ENCODE assay signal across 4 cellular contexts in the genomic region with DNA sequence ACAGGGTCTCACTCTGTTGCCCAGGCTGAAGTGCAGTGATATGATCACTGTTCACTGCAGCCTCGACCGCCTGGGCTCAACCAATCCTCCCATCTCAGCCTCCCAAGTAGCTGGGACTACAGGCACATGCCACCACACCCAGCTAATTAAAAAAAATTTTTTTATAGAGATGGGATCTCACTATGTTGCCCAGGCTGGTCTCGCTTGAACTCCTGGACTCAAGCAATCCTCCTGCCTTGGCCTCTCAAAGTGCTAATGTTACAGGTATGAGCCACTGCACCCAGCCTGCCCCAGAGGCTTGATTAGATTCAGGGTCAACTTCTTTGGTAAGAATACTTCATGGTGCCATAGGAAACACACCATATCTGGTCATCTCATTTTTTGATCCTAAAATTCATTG.
TF ChIP-seq lines count a peak whose summit lies in the region.

No MANE protein-coding gene starts in this region.

TF ChIP-seq in HEK293, 187 proteins besides CTCF, POLR2A, EP300 and RAD21:
- peak; percentile 89 for TF ChIP-seq ZNF121 (tag by site-specific recombination; IDR thresholded peaks at IDR 0.05)

TF ChIP-seq in WTC11, 78 proteins besides CTCF, POLR2A, EP300 and RAD21:
- TF ChIP-seq ZNF121 (CRISPR knock-in tag; IDR thresholded peaks at IDR 0.05) (peak; percentile 57; the same call in 1 of the 2 replicates), GTF2I (CRISPR knock-in tag; conservative IDR thresholded peaks at IDR 0.05) (0 out of 2 replicates have a peak, but pooled peaks have one; percentile 24)
TF ChIP-seq in WTC11: peak in this region for 2; not testable (repeated sequence) for 76.

TF ChIP-seq in K562, 482 proteins besides CTCF, POLR2A, EP300 and RAD21:
- TF ChIP-seq ZNF121 (CRISPR knock-in tag; conservative IDR thresholded peaks at IDR 0.05), result peak; percentile 84

TF ChIP-seq in HepG2, 621 proteins besides CTCF, POLR2A, EP300 and RAD21:
- TF ChIP-seq, protein P1, sequence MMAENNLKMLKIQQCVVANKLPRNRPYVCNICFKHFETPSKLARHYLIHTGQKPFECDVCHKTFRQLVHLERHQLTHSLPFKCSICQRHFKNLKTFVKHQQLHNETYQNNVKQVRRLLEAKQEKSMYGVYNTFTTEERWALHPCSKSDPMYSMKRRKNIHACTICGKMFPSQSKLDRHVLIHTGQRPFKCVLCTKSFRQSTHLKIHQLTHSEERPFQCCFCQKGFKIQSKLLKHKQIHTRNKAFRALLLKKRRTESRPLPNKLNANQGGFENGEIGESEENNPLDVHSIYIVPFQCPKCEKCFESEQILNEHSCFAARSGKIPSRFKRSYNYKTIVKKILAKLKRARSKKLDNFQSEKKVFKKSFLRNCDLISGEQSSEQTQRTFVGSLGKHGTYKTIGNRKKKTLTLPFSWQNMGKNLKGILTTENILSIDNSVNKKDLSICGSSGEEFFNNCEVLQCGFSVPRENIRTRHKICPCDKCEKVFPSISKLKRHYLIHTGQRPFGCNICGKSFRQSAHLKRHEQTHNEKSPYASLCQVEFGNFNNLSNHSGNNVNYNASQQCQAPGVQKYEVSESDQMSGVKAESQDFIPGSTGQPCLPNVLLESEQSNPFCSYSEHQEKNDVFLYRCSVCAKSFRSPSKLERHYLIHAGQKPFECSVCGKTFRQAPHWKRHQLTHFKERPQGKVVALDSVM (CRISPR knock-in tag; IDR thresholded peaks at IDR 0.05), result peak; percentile 40; the same call in 1 of the 2 replicates
- peak; percentile 75; the same call in 1 of the 2 replicates for TF ChIP-seq ZNF121 (CRISPR knock-in tag; IDR thresholded peaks at IDR 0.05)
